19 cellular contexts compared by ENCODE assay signal in the genomic region with DNA sequence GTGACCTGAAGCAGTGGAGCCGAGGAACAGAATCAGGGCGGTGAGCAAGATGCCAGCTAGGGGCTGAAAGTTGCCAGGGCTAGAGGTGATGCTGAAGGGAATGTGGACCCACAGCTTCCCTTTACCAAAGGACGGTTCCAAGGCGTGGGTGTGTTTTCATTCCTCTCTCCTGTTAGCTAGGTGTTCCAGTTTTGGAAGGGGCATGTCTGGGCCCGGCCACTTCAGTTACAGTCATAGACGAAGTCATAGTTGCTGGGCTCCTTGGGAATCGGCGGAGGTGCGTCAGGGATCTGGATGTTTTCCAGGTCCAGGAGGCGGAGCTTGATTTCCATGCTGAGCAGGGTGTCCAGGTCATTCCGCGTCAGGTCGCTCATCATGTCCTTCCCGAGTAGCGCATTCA.
"Had no signal": no experiment of that assay in that cellular context is flagged by ENCODE, and none has a peak within 500 bp of the region (broad histone marks: within the 10 kb centered on the region; RNA-seq: fewer than 3 reads in every experiment).

No MANE protein-coding gene starts in this region.

- H3K4me3 ChIP-seq: left ventricle myocardium inferior, lung, psoas muscle, right lobe of liver, testis, tibial nerve, upper lobe of right lung, vagina had no signal

- H2AFZ ChIP-seq: parathyroid adenoma had no signal

- DNase-seq: effector memory CD8-positive, alpha-beta T cell; immature natural killer cell; kidney; left cardiac atrium; left ventricle myocardium inferior; mesendoderm; naive thymus-derived CD4-positive, alpha-beta T cell; nephron progenitor cell; psoas muscle; retina; right lobe of liver; stimulated activated CD4-positive, alpha-beta T cell treated with anti-CD3 and anti-CD28 coated beads, Interleukin-4, amount 100 ng/mL, for 24 hours; testis; upper lobe of right lung had no signal

- FAIRE-seq: colon, kidney had no signal

- H3K27ac ChIP-seq: left ventricle myocardium inferior, parathyroid adenoma, psoas muscle, right lobe of liver, testis, tibial nerve, upper lobe of right lung, vagina had no signal

- H3K9ac ChIP-seq: parathyroid adenoma had no signal

- H3K4me1 ChIP-seq: left ventricle myocardium inferior, psoas muscle, right lobe of liver, testis, tibial nerve, upper lobe of right lung, vagina had no signal

- H3K27me3 ChIP-seq: right lobe of liver, testis, tibial nerve, upper lobe of right lung, vagina had no signal

- H3K79me2 ChIP-seq: parathyroid adenoma had no signal

- H3K9me3 ChIP-seq: left ventricle myocardium inferior, psoas muscle, right lobe of liver, testis, tibial nerve, upper lobe of right lung, vagina had no signal
